ENCODE assay signal across 8 cellular contexts in genomic region chr12:38904417-38904931, GRCh38. TPM values are rescaled to one million over a fixed set of nuclear protein-coding genes. Genes with fewer than 3 reads are reported as not detected.
DNase-seq lines count a peak whose midpoint lies in the region; ATAC-seq and TF ChIP-seq lines count a peak whose summit lies in the region.
"Not testable (repeated sequence)": the region's sequence is repeated elsewhere in the genome, so short reads cannot be mapped to it uniquely, and the experiment has no call there.

No MANE protein-coding gene starts in this region.

- not testable (repeated sequence) for H3K36me3 Mint-ChIP-seq in CD8-positive, alpha-beta T cell; central memory CD8-positive, alpha-beta T cell (ENCODE audit: insufficient read depth)

- H3K4me2 ChIP-seq in PC-9, result peak overlapping the region; percentile 99

- peak overlapping the region; percentile 23 for H3K27ac Mint-ChIP-seq in CD8-positive, alpha-beta T cell
- peak overlapping the region; percentile 88 for H3K27ac Mint-ChIP-seq in central memory CD8-positive, alpha-beta T cell (ENCODE audit: low read depth)

- H3K27ac ChIP-seq in CD8-positive, alpha-beta T cell (ENCODE audit: low read depth, low read length), result not testable (repeated sequence)
- H3K27ac ChIP-seq in PC-9 (peak overlapping the region; percentile 95), lung (ENCODE audit: low read depth in 1 of 2, low read length in 1 of 2) (peak overlapping the region; percentile 75 to 97), ovary (peak overlapping the region in 1 of 2 donors; percentile 91), thoracic aorta (peak overlapping the region; percentile 95 to 98)

- WGBS in lung, 2 donors, result 37 to 43% methylated on average over 23 of the region's 23 CpGs
- WGBS in ovary, 3 donors, result 51 to 60% (median 57%) methylated on average over 23 of the region's 23 CpGs

- POLR2A ChIA-PET in CD8-positive, alpha-beta T cell (lab: Charles Lee), result interaction anchor here (0.7 kb wide), 1 partner anchor 260 kb away, joined by 3 read pairs; no protein-coding TSS in a partner anchor
- POLR2A ChIA-PET in PC-9 (lab: Charles Lee; ENCODE audit: unreplicated experiment), result interaction anchor here (0.6 to 1.1 kb wide), 2 partner anchors 210 to 519 kb away, joined by 4 to 18 read pairs; no protein-coding TSS in a partner anchor

- H3K36me3 ChIP-seq in CD8-positive, alpha-beta T cell (ENCODE audit: insufficient read depth, low read length); PC-9 (ENCODE audit: low read depth); lung (ENCODE audit: control insufficient read depth in 2 of 2, insufficient read depth in 2 of 2, low read length in 2 of 2); ovary; thoracic aorta: not testable (repeated sequence)

- H3K9me2 ChIP-seq in PC-9 (ENCODE audit: insufficient read depth), result not testable (repeated sequence)

- H3K79me2 ChIP-seq in PC-9 (ENCODE audit: low read depth), result peaks cover 20% of the 10 kb centered on the region

- peaks cover 27% of the 10 kb centered on the region for H3K27me3 Mint-ChIP-seq in CD8-positive, alpha-beta T cell (ENCODE audit: low read depth)
- H3K27me3 Mint-ChIP-seq in central memory CD8-positive, alpha-beta T cell, result peaks cover 11% of the 10 kb centered on the region

- peak overlapping the region; percentile 85 for H3K4me3 Mint-ChIP-seq in CD8-positive, alpha-beta T cell
- H3K4me3 Mint-ChIP-seq in central memory CD8-positive, alpha-beta T cell, result peak overlapping the region; percentile 91

- intact Hi-C loops in CD8-positive, alpha-beta T cell (cut with DNase I, micrococcal nuclease); ovary (cut with DNase I): not testable (repeated sequence)
- intact Hi-C loops in PC-9 (cut with micrococcal nuclease; ENCODE audit: unreplicated experiment), result loop anchor here (2.0 to 10.0 kb wide), 5 partner anchors 240 to 850 kb away; no protein-coding TSS in a partner anchor

- peaks cover 19% of the 10 kb centered on the region for H3K4me1 Mint-ChIP-seq in CD8-positive, alpha-beta T cell (ENCODE audit: low read depth)
- H3K4me1 Mint-ChIP-seq in central memory CD8-positive, alpha-beta T cell, result peaks cover 36% of the 10 kb centered on the region

- DNase-seq in CD8-positive, alpha-beta T cell; PC-9; central memory CD8-positive, alpha-beta T cell (ENCODE audit: low spot score in 2 of 2); fibroblast of villous mesenchyme (ENCODE audit: low read depth); lung (ENCODE audit: low spot score); ovary; thoracic aorta (ENCODE audit: low spot score): not testable (repeated sequence)
- peak; percentile 1 for DNase-seq in activated naive CD4-positive, alpha-beta T cell treated with Interleukin-2 at 50 U/mL for 16 hours

- not testable (repeated sequence) for H3K27me3 ChIP-seq in CD8-positive, alpha-beta T cell (ENCODE audit: insufficient read depth, low read length); PC-9 (ENCODE audit: insufficient read depth, low read depth); lung (ENCODE audit: control insufficient read depth, insufficient read depth); ovary; thoracic aorta (replicated peaks; ENCODE audit: insufficient read depth)

- peaks cover 31% of the 10 kb centered on the region for H3F3A ChIP-seq in PC-9 (ENCODE audit: insufficient read depth, low read depth)

- not testable (repeated sequence) for H3K9me3 ChIP-seq in CD8-positive, alpha-beta T cell (ENCODE audit: low read length); PC-9 (ENCODE audit: insufficient read depth, low read depth); lung (ENCODE audit: control insufficient read depth in 2 of 2, insufficient read depth in 1 of 2, low read length in 1 of 2); ovary; thoracic aorta

- peak overlapping the region; percentile 70 for H3K4me3 ChIP-seq in CD8-positive, alpha-beta T cell (ENCODE audit: low read depth, low read length)
- H3K4me3 ChIP-seq in PC-9, result peak overlapping the region; percentile 80
- H3K4me3 ChIP-seq in fibroblast of villous mesenchyme (ENCODE audit: low read depth, low read length), result peak overlapping the region; percentile 83
- H3K4me3 ChIP-seq in lung, result peak overlapping the region; percentile 37
- H3K4me3 ChIP-seq in ovary, result peak overlapping the region; percentile 56
- H3K4me3 ChIP-seq in thoracic aorta, result peak overlapping the region; percentile 98

- BruUV-seq in PC-9 (replicated peaks; lab: Mats Ljungman, UMichigan), result TSS peak; percentile 55

- ATAC-seq in CD8-positive, alpha-beta T cell; central memory CD8-positive, alpha-beta T cell (replicated peaks; ENCODE audit: extremely low read depth, poor library complexity, severe bottlenecking); lung (ENCODE audit: insufficient read depth, low FRiP score); thoracic aorta (ENCODE audit: insufficient number of reproducible peaks, low FRiP score, low read depth): not testable (repeated sequence)

- CTCF ChIA-PET in CD8-positive, alpha-beta T cell (lab: Charles Lee), result not testable (repeated sequence)
- CTCF ChIA-PET in PC-9 (lab: Charles Lee), result interaction anchor here (0.7 kb wide), 1 partner anchor 200 kb away, joined by 9 read pairs; no protein-coding TSS in a partner anchor

- not testable (repeated sequence) for TF ChIP-seq POLR2A in ovary (IDR thresholded peaks at IDR 0.05)

- TF ChIP-seq CTCF in CD8-positive, alpha-beta T cell (IDR thresholded peaks at IDR 0.05); PC-9 (conservative IDR thresholded peaks at IDR 0.05); fibroblast of villous mesenchyme (IDR thresholded peaks at IDR 0.05; ENCODE audit: insufficient read depth, low read depth, low read length); lung (IDR thresholded peaks at IDR 0.05; ENCODE audit: control extremely low read depth, extremely low read depth); ovary (IDR thresholded peaks at IDR 0.05); thoracic aorta (IDR thresholded peaks at IDR 0.05): not testable (repeated sequence)

- H4K20me1 ChIP-seq in PC-9 (ENCODE audit: insufficient read depth), result not testable (repeated sequence)

- not testable (repeated sequence) for H3K4me1 ChIP-seq in CD8-positive, alpha-beta T cell (ENCODE audit: insufficient read depth, low read length); lung (ENCODE audit: control insufficient read depth in 2 of 2, insufficient read depth in 2 of 2, low read length in 2 of 2); ovary (ENCODE audit: insufficient read depth)
- peaks cover 23% of the 10 kb centered on the region for H3K4me1 ChIP-seq in PC-9 (replicated peaks; ENCODE audit: insufficient read depth)
- H3K4me1 ChIP-seq in thoracic aorta (ENCODE audit: control insufficient read depth in 1 of 2, low read depth in 2 of 2), result peaks cover 5 to 15% of the 10 kb centered on the region in 2 donors

- TF ChIP-seq EP300 in ovary (IDR thresholded peaks at IDR 0.05), result not testable (repeated sequence)

- peak overlapping the region; percentile 89 for H2AFZ ChIP-seq in PC-9

- not testable (repeated sequence) for H3K9me3 Mint-ChIP-seq in CD8-positive, alpha-beta T cell; central memory CD8-positive, alpha-beta T cell

RNA-seq across cellular contexts. Expression of gene CPNE8, which starts 0.9 kb away (rescaled TPM):
- total RNA-seq in CD8-positive, alpha-beta T cell, result 1 to 10 TPM; 1.0 to 1.1 TPM
- total RNA-seq in PC-9 (2021), result 10.7 and 18.3 TPM in 2 replicates
- total RNA-seq in fibroblast of villous mesenchyme, result 12.6 and 21.2 TPM in 2 replicates
- total RNA-seq in lung, result 10 to 100 TPM; 13.9 to 20.1 TPM
- 10 to 100 TPM in 1 of 2 donors, 1 to 10 TPM in 1; 9.2 to 16.7 TPM for polyA plus RNA-seq in lung
- total RNA-seq in ovary, result 10 to 100 TPM in 4 of 7 donors, 1 to 10 TPM in 3; 8.4 to 16.1 (median 10.5) TPM
- polyA plus RNA-seq in ovary, result 1 to 10 TPM; 4.6 to 7.5 TPM
- 10 to 100 TPM; 14.1 to 42.4 TPM for total RNA-seq in thoracic aorta

Comparison
In these comparisons a context has a peak if more than half of its experiments do, and no peak if none do; other contexts are left out.
1. H3K4me3 ChIP-seq: peak in every context shown above with its lines; median percentile 98 in thoracic aorta; 83 in fibroblast of villous mesenchyme; 80 in PC-9; 70 in CD8-positive, alpha-beta T cell; 56 in ovary; 37 in lung.